8 cellular contexts compared by ENCODE assay signal in the genomic region with DNA sequence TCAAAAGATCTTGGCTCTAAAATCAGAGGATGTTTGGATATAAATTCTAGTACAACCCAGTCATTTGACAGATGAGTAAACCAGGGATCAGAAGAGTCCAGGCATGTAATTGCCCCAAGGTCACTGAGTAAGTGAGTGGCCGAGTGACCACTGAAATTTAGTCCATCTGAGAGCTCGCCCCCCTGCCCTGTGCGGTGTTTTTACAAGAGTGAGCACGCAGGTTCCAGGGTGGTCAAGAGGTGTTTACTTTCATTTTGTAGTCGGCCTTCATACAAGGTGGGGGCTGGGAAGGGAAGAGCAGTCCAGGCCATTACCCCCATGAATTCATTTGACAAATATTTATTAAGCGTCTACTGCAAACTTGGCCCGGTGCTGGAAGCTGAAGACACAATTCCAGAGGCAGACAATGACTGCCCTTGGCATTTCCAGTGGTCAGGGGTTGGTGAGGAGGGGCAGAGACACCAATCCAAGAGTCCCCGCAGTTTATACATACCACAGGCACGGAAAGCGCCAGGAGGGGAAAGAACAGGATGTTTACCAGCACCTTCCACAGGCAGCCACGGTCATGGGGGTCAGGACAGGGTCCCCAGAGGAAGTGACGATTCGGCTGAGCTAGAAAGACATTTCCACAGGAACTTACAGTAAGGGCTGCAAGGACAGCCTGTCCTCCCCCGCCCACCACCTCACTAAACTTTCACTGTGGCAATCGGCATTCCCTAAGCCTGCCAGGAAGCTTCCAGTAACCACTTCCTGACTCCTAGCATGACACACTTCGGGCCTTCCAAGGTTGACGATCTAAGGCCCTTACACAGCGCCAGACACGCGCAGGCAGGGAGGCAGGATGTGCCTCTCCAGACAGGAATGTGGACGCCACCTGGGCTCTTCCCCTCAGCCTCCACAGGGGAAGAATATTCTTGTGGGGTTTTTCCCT. TPM values are rescaled to one million over a fixed set of nuclear protein-coding genes. Genes with fewer than 3 reads are reported as not detected.
DNase-seq lines count a peak whose midpoint lies in the region; ATAC-seq, FAIRE-seq and TF ChIP-seq lines count a peak whose summit lies in the region.

No MANE protein-coding gene starts in this region.

- ATAC-seq in stimulated activated effector memory CD8-positive, alpha-beta T cell treated with anti-CD3 and anti-CD28 coated beads, Interleukin-12 subunit alpha, Interleukin-12 subunit beta, amount 100 ng/mL, for 72 hours, result no peak
- ATAC-seq in GM21737 (IDR thresholded peaks at IDR 0.05; ENCODE audit: unreplicated experiment) (no peak), GM18517 (IDR thresholded peaks at IDR 0.05; ENCODE audit: unreplicated experiment) (no peak)

- H3K4me3 Mint-ChIP-seq in stimulated activated effector memory CD8-positive, alpha-beta T cell treated with anti-CD3 and anti-CD28 coated beads, Interleukin-12 subunit alpha, Interleukin-12 subunit beta, amount 100 ng/mL, for 72 hours, result peak overlapping the region; percentile 86

- H3K36me3 ChIP-seq in kidney (ENCODE audit: control insufficient read depth in 1 of 2, insufficient read depth in 2 of 2, low read length in 2 of 2), result no peaks in the 10 kb centered on the region

- peak overlapping the region; percentile 41 for H3K4me3 ChIP-seq in AG04449 (ENCODE audit: low read depth, low read length)
- H3K4me3 ChIP-seq in astrocyte of the spinal cord (ENCODE audit: low read depth, low read length), result peak overlapping the region; percentile 7
- H3K4me3 ChIP-seq in kidney (ENCODE audit: low read length in 2 of 2), result peak overlapping the region in 1 of 2 donors; percentile 92

- H3K4me1 Mint-ChIP-seq in stimulated activated effector memory CD8-positive, alpha-beta T cell treated with anti-CD3 and anti-CD28 coated beads, Interleukin-12 subunit alpha, Interleukin-12 subunit beta, amount 100 ng/mL, for 72 hours, result peaks cover 48% of the 10 kb centered on the region

- no peaks in the 10 kb centered on the region for H3K36me3 Mint-ChIP-seq in stimulated activated effector memory CD8-positive, alpha-beta T cell treated with anti-CD3 and anti-CD28 coated beads, Interleukin-12 subunit alpha, Interleukin-12 subunit beta, amount 100 ng/mL, for 72 hours

- peak overlapping the region in 1 of 2 donors; percentile 38 for H3K9ac ChIP-seq in kidney (ENCODE audit: low read length in 2 of 2)

- FAIRE-seq in kidney (lab: Jason Lieb, UNC), result no peak

- peak; percentile 94 for DNase-seq in AG04449 (ENCODE audit: low read depth, low spot score)
- DNase-seq in HT1080 (ENCODE audit: low read depth), result peak; percentile 99
- DNase-seq in astrocyte of the spinal cord (ENCODE audit: low read depth, low spot score), result peak; percentile 97
- peak; percentile 95 for DNase-seq in kidney
- no peak for DNase-seq in stimulated activated effector memory CD8-positive, alpha-beta T cell treated with anti-CD3 and anti-CD28 coated beads, Interleukin-12 subunit alpha, Interleukin-12 subunit beta, amount 100 ng/mL, for 72 hours (ENCODE audit: low spot score in 2 of 2)
- no peak for DNase-seq in DMS114 treated with DMSO at 0.1 percent for 48 hours (lab: John Stamatoyannopoulos, UW; ENCODE audit: unreplicated experiment)

- in situ Hi-C loops in astrocyte of the spinal cord (cut with HindIII; ENCODE audit: low sequenced_read_pairs), result no loop called here

- no peaks in the 10 kb centered on the region for H3K9me3 Mint-ChIP-seq in stimulated activated effector memory CD8-positive, alpha-beta T cell treated with anti-CD3 and anti-CD28 coated beads, Interleukin-12 subunit alpha, Interleukin-12 subunit beta, amount 100 ng/mL, for 72 hours

- H3K27ac ChIP-seq in kidney (ENCODE audit: low read depth in 2 of 2, low read length in 2 of 2), result peak overlapping the region; percentile 94 to 96

- no peaks in the 10 kb centered on the region for H3K9me3 ChIP-seq in kidney (ENCODE audit: control insufficient read depth in 1 of 2, low read length in 2 of 2)

- CTCF ChIA-PET in AG04449 (lab: Yijun Ruan, JAX), result interaction anchor here (0.8 to 10.2 kb wide), 7 partner anchors 11 to 95 kb away, joined by 3 to 174 read pairs (median 10); no protein-coding TSS in a partner anchor

- POLR2A ChIA-PET in AG04449 (lab: Yijun Ruan, JAX), result interaction anchor here (0.8 to 17.5 kb wide), 3 partner anchors 19 to 217 kb away, joined by 3 to 263 read pairs (median 3); a partner anchor contains a TSS

- peaks cover 17 to 32% of the 10 kb centered on the region in 2 donors for H3K4me1 ChIP-seq in kidney (ENCODE audit: control insufficient read depth in 1 of 2, insufficient read depth in 1 of 2, low read depth in 1 of 2, low read length in 2 of 2)

- TF ChIP-seq CTCF in AG04449 (IDR thresholded peaks at IDR 0.05; ENCODE audit: insufficient read depth, low read length, missing control alignments), result no peak
- TF ChIP-seq CTCF in astrocyte of the spinal cord (IDR thresholded peaks at IDR 0.05; ENCODE audit: low read depth, low read length), result no peak
- no peak for TF ChIP-seq CTCF in kidney (IDR thresholded peaks at IDR 0.05; ENCODE audit: borderline replicate concordance, extremely low read depth, insufficient read depth)

- H3K27ac Mint-ChIP-seq in stimulated activated effector memory CD8-positive, alpha-beta T cell treated with anti-CD3 and anti-CD28 coated beads, Interleukin-12 subunit alpha, Interleukin-12 subunit beta, amount 100 ng/mL, for 72 hours, result peak overlapping the region; percentile 79

- intact Hi-C loops in kidney (cut with DNase I), result loop anchor here (10.0 kb wide), 1 partner anchor 78 kb away; a partner anchor contains a TSS

RNA-seq across cellular contexts. Expression of a gene that starts 1.4 kb away (rescaled TPM):
- 881 and 1,822 TPM in 2 replicates for total RNA-seq in HT1080 (2014; rRNA removed; shearing (Covaris generic))
- polyA plus RNA-seq in HT1080 (2015; cell fraction: cytosol; rRNA removed), result 575 and 1,242 TPM in 2 replicates
- 327 and 398 TPM in 2 replicates for polyA plus RNA-seq in HT1080 (2015; cell fraction: nucleus; rRNA removed)
- 507 TPM for total RNA-seq in kidney
- 315 TPM for polyA plus RNA-seq in kidney (ENCODE audit: insufficient read depth, low read depth, low replicate concordance)

RNA-seq across cellular contexts. Expression of a gene that starts 17.6 kb away (rescaled TPM):
- total RNA-seq in HT1080 (2014; rRNA removed; shearing (Covaris generic)), result not detected in 2 replicates
- not detected in 2 replicates for polyA plus RNA-seq in HT1080 (2015; cell fraction: cytosol; rRNA removed)
- not detected in 2 replicates for polyA plus RNA-seq in HT1080 (2015; cell fraction: nucleus; rRNA removed)
- not detected for total RNA-seq in kidney
- 25.5 TPM for polyA plus RNA-seq in kidney (ENCODE audit: insufficient read depth, low read depth, low replicate concordance)

RNA-seq across cellular contexts. Expression of a gene that starts 18.6 kb away (rescaled TPM):
- total RNA-seq in HT1080 (2014; rRNA removed; shearing (Covaris generic)), result 533 and 612 TPM in 2 replicates
- 140 and 217 TPM in 2 replicates for polyA plus RNA-seq in HT1080 (2015; cell fraction: cytosol; rRNA removed)
- polyA plus RNA-seq in HT1080 (2015; cell fraction: nucleus; rRNA removed), result 61.9 and 63.0 TPM in 2 replicates
- total RNA-seq in kidney, result 258 TPM
- 191 TPM for polyA plus RNA-seq in kidney (ENCODE audit: insufficient read depth, low read depth, low replicate concordance)

RNA-seq across cellular contexts. Expression of a gene that starts 25.5 kb away (rescaled TPM):
- total RNA-seq in HT1080 (2014; rRNA removed; shearing (Covaris generic)), result not detected in 2 replicates
- not detected in 2 replicates for polyA plus RNA-seq in HT1080 (2015; cell fraction: cytosol; rRNA removed)
- polyA plus RNA-seq in HT1080 (2015; cell fraction: nucleus; rRNA removed), result not detected in 2 replicates
- total RNA-seq in kidney, result 27.9 TPM
- polyA plus RNA-seq in kidney (ENCODE audit: insufficient read depth, low read depth, low replicate concordance), result 15.3 TPM

RNA-seq across cellular contexts. Expression of a gene that starts 31.5 kb away (rescaled TPM):
- not detected in 2 replicates for total RNA-seq in HT1080 (2014; rRNA removed; shearing (Covaris generic))
- polyA plus RNA-seq in HT1080 (2015; cell fraction: cytosol; rRNA removed), result 0.50 TPM in 1 of 2 replicates, not detected in the other
- not detected in 2 replicates for polyA plus RNA-seq in HT1080 (2015; cell fraction: nucleus; rRNA removed)
- total RNA-seq in kidney, result 19.8 TPM
- 3.1 TPM for polyA plus RNA-seq in kidney (ENCODE audit: insufficient read depth, low read depth, low replicate concordance)

Comparison
In these comparisons a context has a peak if more than half of its experiments do, and no peak if none do; other contexts are left out.
1. DNase-seq: peak in AG04449 (single experiment), HT1080 (single experiment), astrocyte of the spinal cord (single experiment) and kidney (single experiment); none in stimulated activated effector memory CD8-positive, alpha-beta T cell treated with anti-CD3 and anti-CD28 coated beads, Interleukin-12 subunit alpha, Interleukin-12 subunit beta, amount 100 ng/mL, for 72 hours (0 of 2) and DMS114 treated with DMSO at 0.1 percent for 48 hours (single experiment).